ENCODE assay signal across 4 cellular contexts in the genomic region with DNA sequence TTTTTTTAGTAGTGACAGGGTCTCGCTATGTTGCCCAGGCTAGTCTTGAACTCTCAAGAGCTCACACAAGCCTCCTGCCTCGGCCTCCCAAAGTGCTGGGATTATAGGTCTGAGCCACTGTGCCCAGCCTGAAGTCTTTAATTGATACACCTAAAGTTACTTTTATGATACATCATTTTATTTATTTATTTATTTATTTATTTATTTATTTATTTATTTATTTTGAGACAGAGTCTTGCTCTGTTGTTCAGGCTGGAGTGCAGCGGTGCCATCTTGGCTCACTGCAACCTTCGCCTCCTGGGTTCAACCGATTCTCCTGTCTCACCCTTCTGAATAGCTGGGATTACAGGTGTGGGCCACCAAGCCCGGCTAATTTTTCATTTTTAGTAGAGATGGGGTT.
DNase-seq lines count a peak whose midpoint lies in the region; ATAC-seq, FAIRE-seq and TF ChIP-seq lines count a peak whose summit lies in the region.
"Not testable (repeated sequence)": the region's sequence is repeated elsewhere in the genome, so short reads cannot be mapped to it uniquely, and the experiment has no call there.

No MANE protein-coding gene starts in this region.

- not testable (repeated sequence) for H3K4me1 Mint-ChIP-seq in osteocyte (ENCODE audit: unreplicated experiment); type B pancreatic cell (ENCODE audit: unreplicated experiment)

- not testable (repeated sequence) for H3K9me3 Mint-ChIP-seq in osteocyte (ENCODE audit: unreplicated experiment); type B pancreatic cell

- not testable (repeated sequence) for ATAC-seq in A549

- not testable (repeated sequence) for H3K4me3 Mint-ChIP-seq in osteocyte (ENCODE audit: unreplicated experiment); type B pancreatic cell

- not testable (repeated sequence) for H3K4me3 ChIP-seq in A549; HEK293 (ENCODE audit: low read depth, low read length)

- not testable (repeated sequence) for H3K36me3 Mint-ChIP-seq in osteocyte (ENCODE audit: unreplicated experiment); type B pancreatic cell

- not testable (repeated sequence) for TF ChIP-seq RAD21 in A549 (conservative IDR thresholded peaks at IDR 0.05 in 1 of 2, IDR thresholded peaks at IDR 0.05 in 1 of 2)

- H3K27ac ChIP-seq in A549; HEK293 (ENCODE audit: extremely low read depth, low read depth, low read length): not testable (repeated sequence)

- DNase-seq in A549 (ENCODE audit: low read depth in 1 of 2, low spot score in 1 of 2), result not testable (repeated sequence)
- DNase-seq in osteocyte (ENCODE audit: extremely low spot score, unreplicated experiment) (peak; percentile 42), type B pancreatic cell (ENCODE audit: extremely low spot score, unreplicated experiment) (peak; percentile 7)

- not testable (repeated sequence) for H3K27ac Mint-ChIP-seq in osteocyte (ENCODE audit: unreplicated experiment); type B pancreatic cell

- CTCF ChIA-PET in A549 (lab: Yijun Ruan, JAX) (interaction anchor here (1.4 kb wide), 1 partner anchor 19 kb away, joined by 3 read pairs; no protein-coding TSS in a partner anchor), HEK293 (lab: Yijun Ruan, JAX) (interaction anchor here (0.7 to 1.3 kb wide), 3 partner anchors 19 to 183 kb away, joined by 3 to 6 read pairs (median 3); no protein-coding TSS in a partner anchor)

- WGBS in A549 (ENCODE audit: missing lambda C conversion rate), result 86% methylated on average over 6 of the region's 6 CpGs

- H3K36me3 ChIP-seq in HEK293 (ENCODE audit: control insufficient read depth in 2 of 2, insufficient read depth in 1 of 2, low read length in 2 of 2), result not testable (repeated sequence)

- not testable (repeated sequence) for TF ChIP-seq POLR2A in A549 (IDR thresholded peaks at IDR 0.05; ENCODE audit: low read length)

- H3K4me1 ChIP-seq in A549; HEK293 (ENCODE audit: control insufficient read depth, insufficient read depth, low read length): not testable (repeated sequence)

- not testable (repeated sequence) for TF ChIP-seq EP300 in A549 (IDR thresholded peaks at IDR 0.05)

- TF ChIP-seq CTCF in A549 (IDR thresholded peaks at IDR 0.05); HEK293 (tag by site-specific recombination; IDR thresholded peaks at IDR 0.05); osteocyte (IDR thresholded peaks at IDR 0.05); type B pancreatic cell (conservative IDR thresholded peaks at IDR 0.05): not testable (repeated sequence)

- H3K27me3 Mint-ChIP-seq in osteocyte (ENCODE audit: unreplicated experiment); type B pancreatic cell: not testable (repeated sequence)

- H3K4me2 ChIP-seq in A549, result not testable (repeated sequence)

- not testable (repeated sequence) for H3K9me3 ChIP-seq in A549; HEK293 (ENCODE audit: control insufficient read depth, insufficient read depth, low read depth, low read length)

- FAIRE-seq in A549 (lab: Jason Lieb, UNC), result not testable (repeated sequence)

- POLR2A ChIA-PET in A549 (lab: Yijun Ruan, JAX); HEK293 (lab: Yijun Ruan, JAX): not testable (repeated sequence)

TF ChIP-seq in A549, 52 proteins besides CTCF, POLR2A, EP300 and RAD21:
- peak; percentile 97 for TF ChIP-seq ZC3H11A (IDR thresholded peaks at IDR 0.05)
TF ChIP-seq in A549: peak in this region for 1; not testable (repeated sequence) for 51.

TF ChIP-seq in HEK293, 187 proteins besides CTCF, POLR2A, EP300 and RAD21 (continues in another document):
- peak; percentile 76 for TF ChIP-seq ZNF555 (tag by site-specific recombination; conservative IDR thresholded peaks at IDR 0.05)
- peak; percentile 71 for TF ChIP-seq ZBTB11 (tag by site-specific recombination; conservative IDR thresholded peaks at IDR 0.05; ENCODE audit: low read depth)
- TF ChIP-seq SP3 (tag by site-specific recombination; IDR thresholded peaks at IDR 0.05), result 0 out of 2 replicates have a peak, but pooled peaks have one; percentile 26
- TF ChIP-seq ZNF341 (tag by site-specific recombination; IDR thresholded peaks at IDR 0.05; ENCODE audit: low read depth), result peak; percentile 16; the same call in 1 of the 2 replicates
- TF ChIP-seq ZNF138 (tag by site-specific recombination; IDR thresholded peaks at IDR 0.05; ENCODE audit: borderline replicate concordance), result 0 out of 2 replicates have a peak, but pooled peaks have one; percentile 64
- peak; percentile 63 for TF ChIP-seq ZNF510 (tag by site-specific recombination; IDR thresholded peaks at IDR 0.05; ENCODE audit: insufficient replicate concordance)
- TF ChIP-seq ZNF404 (tag by site-specific recombination; IDR thresholded peaks at IDR 0.05), result peak; percentile 80; the same call in 1 of the 2 replicates
- TF ChIP-seq GFI1B (tag by site-specific recombination; IDR thresholded peaks at IDR 0.05), result 0 out of 2 replicates have a peak, but pooled peaks have one; percentile 10
- TF ChIP-seq GLI2 (tag by site-specific recombination; IDR thresholded peaks at IDR 0.05; ENCODE audit: borderline replicate concordance, low read depth), result peak; percentile 47; the same call in 1 of the 2 replicates
- TF ChIP-seq ZNF558 (tag by site-specific recombination; IDR thresholded peaks at IDR 0.05), result 0 out of 2 replicates have a peak, but pooled peaks have one; percentile 46
- TF ChIP-seq ZNF664 (tag by site-specific recombination; IDR thresholded peaks at IDR 0.05), result peak; percentile 68
- 0 out of 2 replicates have a peak, but pooled peaks have one; percentile 27 for TF ChIP-seq ZFP37 (tag by site-specific recombination; IDR thresholded peaks at IDR 0.05)
- TF ChIP-seq ZNF654 (tag by site-specific recombination; IDR thresholded peaks at IDR 0.05; ENCODE audit: low read depth), result peak; percentile 30
- TF ChIP-seq REST (tag by site-specific recombination; IDR thresholded peaks at IDR 0.05), result peak; percentile 72; the same call in 1 of the 2 replicates
- TF ChIP-seq ZNF529 (tag by site-specific recombination; IDR thresholded peaks at IDR 0.05; ENCODE audit: insufficient replicate concordance), result peak; percentile 29
- peak; percentile 72; the same call in 1 of the 2 replicates for TF ChIP-seq ZNF202 (tag by site-specific recombination; IDR thresholded peaks at IDR 0.05; ENCODE audit: borderline replicate concordance)
- TF ChIP-seq ZXDB (tag by site-specific recombination; IDR thresholded peaks at IDR 0.05), result 0 out of 2 replicates have a peak, but pooled peaks have one; percentile 27
- TF ChIP-seq ZNF394 (tag by site-specific recombination; IDR thresholded peaks at IDR 0.05; ENCODE audit: borderline replicate concordance), result peak; percentile 91
